ENCODE assay signal across 8 cellular contexts in the genomic region with DNA sequence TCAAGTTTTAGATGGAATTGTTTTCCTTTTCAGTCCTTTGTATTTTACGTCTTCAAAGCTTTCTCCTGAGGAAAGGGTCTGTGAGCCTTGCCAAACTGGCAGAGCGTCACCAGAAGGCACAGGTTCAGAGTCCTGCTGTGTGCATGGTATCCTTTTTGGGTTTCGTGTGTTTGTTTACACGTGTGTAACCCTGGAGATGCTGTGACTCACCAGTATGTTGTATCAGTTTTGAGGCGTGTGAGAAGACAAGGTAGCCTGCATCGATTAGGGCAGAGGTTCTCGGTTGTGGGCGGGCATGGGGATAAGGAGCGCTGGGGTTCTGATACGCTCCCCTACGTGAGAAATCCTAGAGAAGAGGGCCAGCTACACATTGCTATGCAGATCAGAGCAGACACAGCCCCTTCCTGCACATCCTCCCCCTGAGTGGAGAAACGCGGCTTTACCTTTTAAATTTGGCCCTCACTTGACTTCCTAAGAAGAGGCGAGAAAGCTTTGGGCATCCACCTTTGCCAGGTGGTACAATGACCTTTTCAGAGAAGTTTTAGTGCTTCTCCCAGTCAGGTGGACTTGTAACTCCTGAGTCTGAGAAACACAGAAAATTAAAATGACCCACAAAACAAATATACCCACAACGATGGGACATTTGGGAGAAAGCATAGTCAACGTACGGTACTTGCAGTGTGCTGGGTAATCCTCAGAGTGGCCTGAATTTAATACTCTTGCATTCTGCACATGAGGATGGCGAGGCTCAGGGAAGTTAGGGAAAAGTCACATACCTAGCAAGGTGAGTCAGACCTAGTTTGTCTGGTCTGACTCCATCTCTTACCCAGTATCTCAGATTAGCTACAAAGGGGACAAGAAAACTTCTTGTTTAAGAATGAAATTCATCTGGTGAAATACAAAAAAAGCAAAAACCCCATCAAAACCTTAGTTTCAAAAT. TPM values are rescaled to one million over a fixed set of nuclear protein-coding genes. Genes with fewer than 3 reads are reported as not detected.
DNase-seq lines count a peak whose midpoint lies in the region; ATAC-seq and TF ChIP-seq lines count a peak whose summit lies in the region.

No MANE protein-coding gene starts in this region.

- H2AFZ ChIP-seq in neural progenitor cell (replicated peaks): no peak overlapping the region

- no peaks in the 10 kb centered on the region for H3F3A ChIP-seq in neural progenitor cell (ENCODE audit: low read depth)

- H3K9me3 ChIP-seq in neural progenitor cell (ENCODE audit: low read depth): no peaks in the 10 kb centered on the region

- DNase-seq in brain microvascular endothelial cell: peak; percentile 21
- no peak for DNase-seq in neural progenitor cell (ENCODE audit: low spot score)
- no peak for DNase-seq in NK-92 treated with Interleukin-12 subunit alpha and Interleukin-12 subunit beta, amount 100 ng/mL, for 24 hours (lab: John Stamatoyannopoulos, UW)
- DNase-seq in GM13977 (ENCODE audit: low spot score): no peak
- no peak for DNase-seq in naive thymus-derived CD8-positive, alpha-beta T cell

- no peak overlapping the region for H3K27ac ChIP-seq in brain microvascular endothelial cell
- no peak overlapping the region for H3K27ac ChIP-seq in neural progenitor cell

- in situ Hi-C loops in brain microvascular endothelial cell (cut with HindIII; ENCODE audit: low pct_ligation_motif_present, low sequenced_read_pairs): no loop called here
- in situ Hi-C loops in GM13977 (cut with MboI; ENCODE audit: low pct_unique_long_range_greater_than_20kb, low sequenced_read_pairs, unreplicated experiment): no loop called here

- POLR2A ChIA-PET in naive thymus-derived CD8-positive, alpha-beta T cell (lab: Charles Lee): no interaction called here

- no peak for TF ChIP-seq CTCF in brain microvascular endothelial cell (IDR thresholded peaks at IDR 0.05; ENCODE audit: low read depth, low read length, missing control alignments)
- TF ChIP-seq CTCF in neural progenitor cell (IDR thresholded peaks at IDR 0.05): no peak
- TF ChIP-seq CTCF in GM13977 (IDR thresholded peaks at IDR 0.05; ENCODE audit: extremely low read depth, insufficient read depth, missing control alignments): no peak

- H3K4me3 Mint-ChIP-seq in neural progenitor cell: no peak overlapping the region
- H3K4me3 Mint-ChIP-seq in naive thymus-derived CD8-positive, alpha-beta T cell: no peak overlapping the region

- H3K4me3 ChIP-seq in brain microvascular endothelial cell (ENCODE audit: low read depth, low read length) (no peak overlapping the region), neural progenitor cell (no peak overlapping the region)

- ATAC-seq in GM18498 (IDR thresholded peaks at IDR 0.05; ENCODE audit: unreplicated experiment) (peak; percentile 66), HG03060 (IDR thresholded peaks at IDR 0.05; ENCODE audit: low read depth, unreplicated experiment) (peak; percentile 62), HG02970 (IDR thresholded peaks at IDR 0.05; ENCODE audit: low FRiP score, unreplicated experiment) (no peak)
- no peak for ATAC-seq in naive thymus-derived CD8-positive, alpha-beta T cell

- peaks cover 22% of the 10 kb centered on the region for H3K36me3 Mint-ChIP-seq in neural progenitor cell
- H3K36me3 Mint-ChIP-seq in naive thymus-derived CD8-positive, alpha-beta T cell: peaks cover 6 to 53% (median 10%) of the 10 kb centered on the region in 3 donors

- H3K4me1 Mint-ChIP-seq in neural progenitor cell: peaks cover 7% of the 10 kb centered on the region
- H3K4me1 Mint-ChIP-seq in naive thymus-derived CD8-positive, alpha-beta T cell: peaks cover 0 to 20% (median 5%) of the 10 kb centered on the region in 4 donors

- no peaks in the 10 kb centered on the region for H3K79me2 ChIP-seq in neural progenitor cell (ENCODE audit: low read depth)

- H3K4me1 ChIP-seq in neural progenitor cell: no peaks in the 10 kb centered on the region

- H3K36me3 ChIP-seq in brain microvascular endothelial cell (replicated peaks) (no peaks in the 10 kb centered on the region), neural progenitor cell (no peaks in the 10 kb centered on the region)

- H3K27me3 ChIP-seq in brain microvascular endothelial cell (replicated peaks): no peaks in the 10 kb centered on the region
- H3K27me3 ChIP-seq in neural progenitor cell: no peaks in the 10 kb centered on the region

- no peaks in the 10 kb centered on the region for H3K9me3 Mint-ChIP-seq in neural progenitor cell
- no peaks in the 10 kb centered on the region for H3K9me3 Mint-ChIP-seq in naive thymus-derived CD8-positive, alpha-beta T cell

- no peak overlapping the region for H3K9ac ChIP-seq in neural progenitor cell

- peak overlapping the region; percentile 92 for H3K27ac Mint-ChIP-seq in neural progenitor cell
- H3K27ac Mint-ChIP-seq in naive thymus-derived CD8-positive, alpha-beta T cell: peak overlapping the region in 2 of 10 donors; percentile 39 to 67

- H3K27me3 Mint-ChIP-seq in neural progenitor cell (ENCODE audit: insufficient read depth, low read depth): no peaks in the 10 kb centered on the region
- no peaks in the 10 kb centered on the region for H3K27me3 Mint-ChIP-seq in naive thymus-derived CD8-positive, alpha-beta T cell

- no peaks in the 10 kb centered on the region for H4K20me1 ChIP-seq in neural progenitor cell (ENCODE audit: low read depth)

- no peak overlapping the region for H3K4me2 ChIP-seq in neural progenitor cell

RNA-seq across cellular contexts. Expression of a gene that starts 38.1 kb away (rescaled TPM):
- total RNA-seq in neural progenitor cell (ENCODE audit: low replicate concordance): 32.2 and 41.3 TPM in 2 replicates
- 10 to 100 TPM; 18.8 to 19.1 TPM for total RNA-seq in naive thymus-derived CD8-positive, alpha-beta T cell
- polyA plus RNA-seq in naive thymus-derived CD8-positive, alpha-beta T cell: 1 to 10 TPM; 4.3 to 8.3 (median 4.8) TPM

Comparison
In these comparisons a context has a peak if more than half of its experiments do, and no peak if none do; other contexts are left out.
1. ATAC-seq: peak in GM18498 (single experiment) and HG03060 (single experiment); none in HG02970 (single experiment) and naive thymus-derived CD8-positive, alpha-beta T cell (0 of 2).